Comparison of ENCODE assay signal across 21 cellular contexts in the genomic region with DNA sequence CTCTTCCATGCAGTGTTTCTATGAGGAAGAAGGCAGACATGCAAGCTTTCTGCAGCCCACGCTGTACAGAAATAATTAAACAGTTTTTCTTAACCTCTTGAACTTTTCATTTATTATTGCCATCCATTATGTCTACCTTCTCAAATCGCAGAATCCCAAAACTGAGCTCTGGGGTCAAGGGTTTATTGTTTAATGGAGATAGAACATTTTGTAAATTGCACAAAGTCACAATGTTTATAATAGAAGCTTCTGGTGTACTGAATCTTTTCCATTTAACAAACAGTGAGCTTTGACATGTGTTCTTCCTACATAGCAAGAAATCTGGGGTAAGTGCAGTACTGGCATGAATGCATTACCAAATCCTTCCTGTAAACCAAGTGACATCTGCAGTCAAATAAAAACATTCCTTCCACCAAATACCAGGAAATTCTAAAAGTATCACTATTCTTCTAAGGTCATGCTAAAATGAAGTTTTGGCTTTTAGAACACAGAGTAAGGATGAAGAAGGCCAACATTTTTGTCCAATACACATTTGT.
A peak's percentile ranks its signal among the peaks of the same experiment; 100 is the strongest.
DNase-seq lines count a peak whose midpoint lies in the region; ATAC-seq, FAIRE-seq and TF ChIP-seq lines count a peak whose summit lies in the region.
"Had no signal": no experiment of that assay in that cellular context is flagged by ENCODE, and none has a peak within 500 bp of the region (broad histone marks: within the 10 kb centered on the region; RNA-seq: fewer than 3 reads in every experiment).

No MANE protein-coding gene starts in this region.

- H3K4me3 Mint-ChIP-seq in activated T-cell treated with anti-CD3 and anti-CD28 coated beads, Interleukin-2, amount 50 U/mL, for 24 hours = no peak overlapping the region
- H3K4me3 Mint-ChIP-seq: activated CD4-positive, alpha-beta memory T cell treated with anti-CD3 and anti-CD28 coated beads, Interleukin-2, amount 10 ng/mL, durations not matched to agents 7 days and 5 days; brain; CD8-positive, alpha-beta T cell had no signal

- no peak for FAIRE-seq in GM12892 (lab: Jason Lieb, UNC)
- FAIRE-seq: frontal cortex had no signal

- no peak overlapping the region for H3K27ac Mint-ChIP-seq in activated T-cell treated with anti-CD3 and anti-CD28 coated beads, Interleukin-2, amount 50 U/mL, for 24 hours
- H3K27ac Mint-ChIP-seq: activated CD4-positive, alpha-beta memory T cell treated with anti-CD3 and anti-CD28 coated beads, Interleukin-2, amount 10 ng/mL, durations not matched to agents 7 days and 5 days; CD8-positive, alpha-beta T cell had no signal

- TF ChIP-seq POLR2A in gastroesophageal sphincter (IDR thresholded peaks at IDR 0.05) (no peak), sigmoid colon (IDR thresholded peaks at IDR 0.05) (no peak), GM12892 (IDR thresholded peaks at IDR 0.05; ENCODE audit: low read depth, low read length) (no peak)

- H3K36me3 ChIP-seq in gastroesophageal sphincter (no peaks in the 10 kb centered on the region), sigmoid colon (no peaks in the 10 kb centered on the region)
- H3K36me3 ChIP-seq: colonic mucosa, HAP-1 had no signal

- H3K4me1 ChIP-seq in gastroesophageal sphincter = peaks cover 8 to 53% (median 11%) of the 10 kb centered on the region in 3 donors
- H3K4me1 ChIP-seq in sigmoid colon = peaks cover 0 to 66% (median 47%) of the 10 kb centered on the region in 4 donors
- H3K4me1 ChIP-seq: colonic mucosa, HAP-1 had no signal

- H3K36me3 Mint-ChIP-seq in activated T-cell treated with anti-CD3 and anti-CD28 coated beads, Interleukin-2, amount 50 U/mL, for 24 hours (ENCODE audit: low read depth) = no peaks in the 10 kb centered on the region
- H3K36me3 Mint-ChIP-seq: brain; CD8-positive, alpha-beta T cell had no signal

- ATAC-seq in gastroesophageal sphincter (peak; percentile 68), GM19035 (IDR thresholded peaks at IDR 0.05; ENCODE audit: unreplicated experiment) (no peak)
- ATAC-seq: CD8-positive, alpha-beta T cell had no signal

- H3K27me3 Mint-ChIP-seq in activated T-cell treated with anti-CD3 and anti-CD28 coated beads, Interleukin-2, amount 50 U/mL, for 24 hours = no peaks in the 10 kb centered on the region
- H3K27me3 Mint-ChIP-seq: activated CD4-positive, alpha-beta memory T cell treated with anti-CD3 and anti-CD28 coated beads, Interleukin-2, amount 10 ng/mL, durations not matched to agents 7 days and 5 days had no signal

- intact Hi-C loops in sigmoid colon (cut with DNase I) = loop anchor here (2.0 to 10.0 kb wide), 3 partner anchors 234 to 789 kb away; no protein-coding TSS in a partner anchor

- peak; percentile 62 for DNase-seq in AG10803 (ENCODE audit: low read depth)
- DNase-seq in choroid plexus epithelial cell (ENCODE audit: low read depth) = peak; percentile 7
- DNase-seq in sigmoid colon = no peak
- DNase-seq in GOT3 (lab: John Stamatoyannopoulos, UW) = no peak
- DNase-seq in activated T-cell treated with anti-CD3 and anti-CD28 coated beads, Interleukin-2, amount 50 U/mL, for 24 hours = no peak
- DNase-seq in GM12892 (ENCODE audit: insufficient read length) = no peak
- DNase-seq: ACHN; activated CD4-positive, alpha-beta memory T cell treated with anti-CD3 and anti-CD28 coated beads, Interleukin-2, amount 10 ng/mL, durations not matched to agents 7 days and 5 days; activated gamma-delta T cell; CD8-positive, alpha-beta T cell; DMS53; KBM-7; NCI-H1694 treated with DMSO at 0.1 percent for 48 hours; retina had no signal

- 10% methylated on average over 2 of the region's 2 CpGs for WGBS in gastroesophageal sphincter (ENCODE audit: low coverage in 1 of 2), 2 donors
- WGBS in sigmoid colon, 2 donors = 70 to 72% methylated on average over 2 of the region's 2 CpGs

- no peak for TF ChIP-seq EP300 in gastroesophageal sphincter (IDR thresholded peaks at IDR 0.05)
- TF ChIP-seq EP300 in sigmoid colon (IDR thresholded peaks at IDR 0.05) = no peak

- no peak overlapping the region for H3K4me3 ChIP-seq in AG10803 (ENCODE audit: low read length)
- no peak overlapping the region for H3K4me3 ChIP-seq in choroid plexus epithelial cell (ENCODE audit: low read depth, low read length)
- no peak overlapping the region for H3K4me3 ChIP-seq in gastroesophageal sphincter
- H3K4me3 ChIP-seq in sigmoid colon = no peak overlapping the region
- H3K4me3 ChIP-seq: colonic mucosa, HAP-1 had no signal

- no peaks in the 10 kb centered on the region for H3K27me3 ChIP-seq in gastroesophageal sphincter
- no peaks in the 10 kb centered on the region for H3K27me3 ChIP-seq in sigmoid colon
- H3K27me3 ChIP-seq: colonic mucosa had no signal

- TF ChIP-seq CTCF in AG10803 (conservative IDR thresholded peaks at IDR 0.05; ENCODE audit: low read length) = no peak
- no peak for TF ChIP-seq CTCF in choroid plexus epithelial cell (conservative IDR thresholded peaks at IDR 0.05; ENCODE audit: low read depth, low read length)
- peak in 2 of 4 experiments; percentile 36 to 61 for TF ChIP-seq CTCF in gastroesophageal sphincter (IDR thresholded peaks at IDR 0.05)
- TF ChIP-seq CTCF in sigmoid colon (IDR thresholded peaks at IDR 0.05) = peak in 1 of 4 experiments; percentile 5

- H3K9me3 Mint-ChIP-seq in activated T-cell treated with anti-CD3 and anti-CD28 coated beads, Interleukin-2, amount 50 U/mL, for 24 hours = no peaks in the 10 kb centered on the region
- H3K9me3 Mint-ChIP-seq: activated CD4-positive, alpha-beta memory T cell treated with anti-CD3 and anti-CD28 coated beads, Interleukin-2, amount 10 ng/mL, durations not matched to agents 7 days and 5 days; brain; CD8-positive, alpha-beta T cell had no signal

- H3K27ac ChIP-seq in gastroesophageal sphincter (peak overlapping the region in 2 of 4 donors; percentile 41 to 66), sigmoid colon (peak overlapping the region; percentile 31 to 71 (median 63))
- H3K27ac ChIP-seq: RWPE1 had no signal

- no peaks in the 10 kb centered on the region for H3K4me1 Mint-ChIP-seq in activated T-cell treated with anti-CD3 and anti-CD28 coated beads, Interleukin-2, amount 50 U/mL, for 24 hours (ENCODE audit: low read depth)
- H3K4me1 Mint-ChIP-seq: activated CD4-positive, alpha-beta memory T cell treated with anti-CD3 and anti-CD28 coated beads, Interleukin-2, amount 10 ng/mL, durations not matched to agents 7 days and 5 days had no signal

- H3K9me3 ChIP-seq in gastroesophageal sphincter (no peaks in the 10 kb centered on the region), sigmoid colon (no peaks in the 10 kb centered on the region)
- H3K9me3 ChIP-seq: colonic mucosa, HAP-1 had no signal

Comparison
In these comparisons a context has a peak if more than half of its experiments do, and no peak if none do; other contexts are left out.
1. DNase-seq: peak in AG10803 (single experiment) and choroid plexus epithelial cell (single experiment); none in sigmoid colon (single experiment), GOT3 (single experiment), activated T-cell treated with anti-CD3 and anti-CD28 coated beads, Interleukin-2, amount 50 U/mL, for 24 hours (single experiment) and GM12892 (single experiment).